ENCODE assay signal across 8 cellular contexts in the genomic region with DNA sequence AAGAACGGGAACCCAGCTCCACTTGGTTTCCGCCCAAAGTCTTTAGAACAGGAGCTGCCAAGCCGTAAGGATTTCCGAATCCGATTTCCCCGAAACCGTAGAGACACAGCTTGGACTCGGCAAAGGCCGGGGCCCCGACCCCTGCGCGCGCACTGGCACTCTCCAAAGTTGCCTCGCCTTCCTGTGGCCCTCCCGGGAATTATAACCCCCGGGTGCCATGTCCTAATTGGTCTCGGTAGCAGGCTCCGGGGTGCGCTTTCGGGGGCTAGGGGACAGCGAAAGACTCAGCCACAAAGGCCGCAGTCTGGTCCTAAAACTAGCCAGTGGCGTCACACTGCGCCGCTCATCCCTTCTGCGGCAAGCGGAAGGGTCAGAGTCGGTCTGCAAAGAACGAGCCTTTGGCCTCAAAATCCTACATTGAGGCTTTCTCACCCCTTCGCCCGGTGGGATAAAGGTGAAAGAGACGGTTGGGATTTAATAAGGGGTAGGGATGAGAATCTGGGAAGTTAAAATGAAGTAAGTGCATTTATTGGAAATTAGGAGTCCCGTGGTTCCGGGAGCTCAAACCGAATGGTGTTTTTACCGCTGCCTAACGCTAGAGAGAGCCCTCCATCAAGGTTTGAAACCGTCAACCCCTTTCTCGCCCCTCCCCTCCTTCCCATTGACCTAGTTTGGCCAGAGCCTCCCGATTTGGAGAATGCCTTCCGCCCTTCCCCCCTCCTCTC. TPM values are rescaled to one million over a fixed set of nuclear protein-coding genes. Genes with fewer than 3 reads are reported as not detected.
DNase-seq lines count a peak whose midpoint lies in the region; ATAC-seq, FAIRE-seq and TF ChIP-seq lines count a peak whose summit lies in the region.

No MANE protein-coding gene starts in this region.

- H3K27me3 Mint-ChIP-seq in astrocyte (ENCODE audit: low read depth, unreplicated experiment): no peaks in the 10 kb centered on the region

- H3K4me2 ChIP-seq in SU-DHL-6 (ENCODE audit: low read depth, low read length, poor library complexity, severe bottlenecking): peak overlapping the region; percentile 97
- H3K4me2 ChIP-seq in astrocyte (ENCODE audit: low read length): peak overlapping the region; percentile 95

- H2AFZ ChIP-seq in SU-DHL-6 (ENCODE audit: low read depth, low read length, severe bottlenecking): no peak overlapping the region
- peak overlapping the region; percentile 74 for H2AFZ ChIP-seq in astrocyte (ENCODE audit: low read depth, low read length)

- ATAC-seq in HG02610 (IDR thresholded peaks at IDR 0.05; ENCODE audit: unreplicated experiment): peak; percentile 68
- ATAC-seq in left ventricle myocardium superior: peak; percentile 70

- TF ChIP-seq CTCF in SU-DHL-6 (IDR thresholded peaks at IDR 0.05; ENCODE audit: insufficient read depth, low read length, poor library complexity, severe bottlenecking): peak; percentile 40
- peak; percentile 78 for TF ChIP-seq CTCF in astrocyte (IDR thresholded peaks at IDR 0.05; ENCODE audit: insufficient read depth, low read depth, low read length)

- peaks cover 99% of the 10 kb centered on the region for H3K79me2 ChIP-seq in SU-DHL-6 (ENCODE audit: insufficient read depth, low read length)
- peaks cover 84% of the 10 kb centered on the region for H3K79me2 ChIP-seq in astrocyte (ENCODE audit: insufficient read depth, low read length)

- H3K27ac Mint-ChIP-seq in astrocyte (ENCODE audit: unreplicated experiment): peak overlapping the region; percentile 98

- DNase-seq in GDM1 (lab: John Stamatoyannopoulos, UW) (peak; percentile 70), NCI-H1105 (lab: John Stamatoyannopoulos, UW) (peak; percentile 98), astrocyte (ENCODE audit: low read depth) (peak; percentile 85), left ventricle myocardium superior (peak; percentile 84), pons (ENCODE audit: low spot score) (peak; percentile 96), NCI-H1930 (lab: John Stamatoyannopoulos, UW) (no peak)

- H3K27ac ChIP-seq in SU-DHL-6 (ENCODE audit: low read depth, low read length): peak overlapping the region; percentile 92
- peak overlapping the region; percentile 93 for H3K27ac ChIP-seq in astrocyte (ENCODE audit: low read depth, low read length)

- peaks cover 15% of the 10 kb centered on the region for H4K20me1 ChIP-seq in SU-DHL-6 (ENCODE audit: low read depth, low read length)
- H4K20me1 ChIP-seq in astrocyte (ENCODE audit: insufficient read depth, low read length): peaks cover 44% of the 10 kb centered on the region

- H3K4me1 Mint-ChIP-seq in astrocyte (ENCODE audit: low read depth, unreplicated experiment): peaks cover 56% of the 10 kb centered on the region

- H3K27me3 ChIP-seq in SU-DHL-6 (ENCODE audit: low read length): no peaks in the 10 kb centered on the region
- no peaks in the 10 kb centered on the region for H3K27me3 ChIP-seq in astrocyte (ENCODE audit: insufficient read depth, low read length)

- H3F3A ChIP-seq in SU-DHL-6 (ENCODE audit: insufficient read depth): peaks cover 92% of the 10 kb centered on the region

- peak overlapping the region; percentile 94 for H3K4me3 Mint-ChIP-seq in astrocyte (ENCODE audit: unreplicated experiment)

- intact Hi-C loops in left ventricle myocardium superior (cut with micrococcal nuclease): no loop called here

- FAIRE-seq in astrocyte (lab: Jason Lieb, UNC): no peak

- H3K9ac ChIP-seq in SU-DHL-6 (ENCODE audit: low read length) (peak overlapping the region; percentile 99), astrocyte (ENCODE audit: low read length) (peak overlapping the region; percentile 89)

- peaks cover 32% of the 10 kb centered on the region for H3K36me3 ChIP-seq in SU-DHL-6 (ENCODE audit: low read length)
- H3K36me3 ChIP-seq in astrocyte (ENCODE audit: insufficient read depth, low read length): peaks cover 8% of the 10 kb centered on the region

- peaks cover 53% of the 10 kb centered on the region for H3K4me1 ChIP-seq in astrocyte (ENCODE audit: insufficient read depth, low read length)

- peak overlapping the region; percentile 99 for H3K4me3 ChIP-seq in SU-DHL-6 (ENCODE audit: insufficient read depth, low read length, poor library complexity, severe bottlenecking)
- H3K4me3 ChIP-seq in astrocyte (ENCODE audit: insufficient read depth, low read depth, low read length): peak overlapping the region; percentile 69

- H3K9me3 Mint-ChIP-seq in astrocyte (ENCODE audit: unreplicated experiment): no peaks in the 10 kb centered on the region

- no peaks in the 10 kb centered on the region for H3K9me2 ChIP-seq in SU-DHL-6 (replicated peaks; ENCODE audit: insufficient read depth, low read length)

- H3K36me3 Mint-ChIP-seq in astrocyte (ENCODE audit: low read depth, unreplicated experiment): no peaks in the 10 kb centered on the region

- H3K9me3 ChIP-seq in SU-DHL-6 (ENCODE audit: insufficient read depth, low read length) (no peaks in the 10 kb centered on the region), astrocyte (ENCODE audit: insufficient read depth, low read depth, low read length) (no peaks in the 10 kb centered on the region)

RNA-seq across cellular contexts. Expression of a gene that starts 6.7 kb away (rescaled TPM):
- 46.0 and 46.2 TPM in 2 replicates for total RNA-seq in astrocyte
- 104 TPM for total RNA-seq in left ventricle myocardium superior

RNA-seq across cellular contexts. Expression of a gene that starts 36.2 kb away (rescaled TPM):
- total RNA-seq in astrocyte: not detected in 2 replicates
- total RNA-seq in left ventricle myocardium superior: not detected

Comparison
In these comparisons a context has a peak if more than half of its experiments do, and no peak if none do; other contexts are left out.
1. DNase-seq: peak in GDM1 (single experiment), NCI-H1105 (single experiment), astrocyte (single experiment), left ventricle myocardium superior (single experiment) and pons (single experiment); none in NCI-H1930 (0 of 2).